9 cellular contexts compared by ENCODE assay signal in the genomic region with DNA sequence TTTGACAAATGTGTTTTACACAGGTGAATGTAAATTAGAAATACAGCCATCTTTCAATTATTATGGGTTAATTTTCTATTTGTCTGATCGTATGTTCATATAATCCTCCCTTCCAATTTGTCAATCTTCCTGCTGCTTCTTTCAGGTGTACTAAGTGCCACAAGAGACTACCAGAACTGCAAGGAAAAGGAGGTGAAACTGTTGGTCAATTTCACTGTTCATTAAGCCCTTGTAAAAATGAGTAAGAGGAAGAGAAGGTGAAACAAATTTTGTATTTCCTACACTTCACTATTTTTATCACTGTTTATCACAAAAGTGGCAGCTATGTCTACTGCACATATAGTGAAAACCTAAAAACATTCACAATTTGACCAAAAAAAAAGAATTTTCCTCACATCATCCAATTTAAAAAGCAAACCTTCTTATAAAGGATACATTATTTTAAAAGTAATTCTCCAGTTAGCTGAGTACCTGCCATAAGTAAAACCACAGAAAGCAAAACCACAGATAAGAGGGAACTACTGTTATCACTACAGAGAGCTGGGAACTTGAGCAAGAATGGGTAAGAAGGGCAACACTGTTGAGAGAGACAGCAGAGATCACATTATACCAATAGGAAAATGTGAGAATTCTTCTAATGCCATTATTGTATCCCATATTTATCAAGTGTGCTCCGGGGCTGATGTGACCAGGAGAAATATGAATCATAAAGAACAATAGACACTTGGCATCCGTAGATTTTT.
A peak's percentile ranks its signal among the peaks of the same experiment; 100 is the strongest.
DNase-seq lines count a peak whose midpoint lies in the region; ATAC-seq and TF ChIP-seq lines count a peak whose summit lies in the region.
"Had no signal": no experiment of that assay in that cellular context is flagged by ENCODE, and none has a peak within 500 bp of the region (broad histone marks: within the 10 kb centered on the region; RNA-seq: fewer than 3 reads in every experiment).

No MANE protein-coding gene starts in this region.

- TF ChIP-seq CTCF in tibial artery (IDR thresholded peaks at IDR 0.05): no peak

- H3K9me3 ChIP-seq in tibial artery: no peaks in the 10 kb centered on the region

- DNase-seq in amniotic epithelial cell (ENCODE audit: low read depth) (peak; percentile 90), tibial artery (no peak), globus pallidus (ENCODE audit: low spot score) (no peak), DMS 273 (lab: John Stamatoyannopoulos, UW; ENCODE audit: unreplicated experiment) (no peak)
- no peak for DNase-seq in stimulated activated CD4-positive, alpha-beta T cell treated with anti-CD3 and anti-CD28 coated beads, Interleukin-2, amount 100 ng/mL, for 48 hours
- DNase-seq: caudate nucleus had no signal

- H3K36me3 ChIP-seq in tibial artery: no peaks in the 10 kb centered on the region

- no peak overlapping the region for H3K4me3 ChIP-seq in tibial artery

- intact Hi-C loops in tibial artery (cut with DNase I; ENCODE audit: low total_unique reads): no loop called here

- no peak overlapping the region for H3K27ac ChIP-seq in tibial artery

- H3K27me3 ChIP-seq in tibial artery: no peaks in the 10 kb centered on the region

- H3K4me1 ChIP-seq in tibial artery: peaks cover 0 to 24% (median 0%) of the 10 kb centered on the region in 4 donors

- ATAC-seq in GM18499 (IDR thresholded peaks at IDR 0.05; ENCODE audit: insufficient read depth, unreplicated experiment) (peak; percentile 97), GM21526 (IDR thresholded peaks at IDR 0.05; ENCODE audit: low FRiP score, unreplicated experiment) (peak; percentile 98), HG03521 (IDR thresholded peaks at IDR 0.05; ENCODE audit: unreplicated experiment) (peak; percentile 95)
